ENCODE assay signal across 1 cellular context in genomic region chr19:46116121-46116520, GRCh38.
TF ChIP-seq lines count a peak whose summit lies in the region.

No MANE protein-coding gene starts in this region.

TF ChIP-seq in A549, 52 proteins besides CTCF, POLR2A, EP300 and RAD21 (continued from another document):
- TF ChIP-seq ZSCAN20 (CRISPR knock-in tag; IDR thresholded peaks at IDR 0.05) = no peak
- no peak for TF ChIP-seq JUNB (IDR thresholded peaks at IDR 0.05)
- TF ChIP-seq SMC3 (IDR thresholded peaks at IDR 0.05) = no peak
- TF ChIP-seq PBX3 (IDR thresholded peaks at IDR 0.05) = no peak
- no peak for TF ChIP-seq RCOR1 (IDR thresholded peaks at IDR 0.05; ENCODE audit: low read depth, low read length)
- TF ChIP-seq RFX5 (IDR thresholded peaks at IDR 0.05) = no peak
